8 cellular contexts compared by ENCODE assay signal in the genomic region with DNA sequence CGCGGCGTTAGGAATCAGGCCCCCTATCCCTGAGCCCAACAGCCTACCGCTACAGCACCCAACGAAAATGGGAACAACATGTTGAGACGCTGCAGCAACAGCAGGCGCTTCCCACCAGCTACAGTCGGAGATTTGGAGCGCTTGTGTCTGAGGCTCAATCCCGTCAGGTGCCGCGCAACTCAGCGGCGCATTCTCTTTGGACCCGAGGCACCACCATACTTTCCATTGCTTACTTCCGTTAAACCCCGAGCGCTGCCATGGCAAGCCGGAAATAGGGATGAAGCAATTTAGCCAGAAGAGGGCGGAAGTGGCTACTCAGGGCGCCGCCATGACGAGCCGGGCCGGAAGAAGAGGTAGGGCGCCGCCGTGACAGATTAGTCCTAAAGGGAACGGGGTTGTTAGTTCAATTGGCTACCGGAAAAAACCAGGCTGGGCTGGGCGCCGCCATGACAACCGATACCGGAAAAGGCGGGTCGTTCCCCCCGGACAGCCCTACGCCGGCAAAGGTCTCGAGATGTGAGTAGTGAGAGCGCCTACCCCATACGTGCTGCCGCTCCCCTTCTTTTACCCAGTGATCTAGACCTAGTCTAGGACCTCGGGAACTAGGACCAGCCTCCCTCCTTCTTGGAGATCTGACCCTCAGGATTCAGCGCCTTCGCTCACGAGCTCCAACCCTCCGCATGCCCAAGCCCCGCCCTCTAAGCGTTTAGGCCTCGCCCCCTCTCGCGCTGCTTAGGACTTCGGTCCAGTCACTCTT. TPM values are rescaled to one million over a fixed set of nuclear protein-coding genes. Genes with fewer than 3 reads are reported as not detected.
DNase-seq lines count a peak whose midpoint lies in the region; TF ChIP-seq lines count a peak whose summit lies in the region.

TSS of gene CHCHD5 (plus strand) at position 476 of the 757 bp plus-strand sequence. CDS start at position 515, 39 bp downstream.

- peak within 1 kb of the TSS; percentile 99 for H3K27ac Mint-ChIP-seq in nephron progenitor cell
- peak within 1 kb of the TSS; percentile 95 for H3K27ac Mint-ChIP-seq in stimulated activated naive CD8-positive, alpha-beta T cell treated with anti-CD3 and anti-CD28 coated beads, Interleukin-15, Interleukin-2, amounts not matched to agents 100 ng/mL and 50 ng/mL, for 24 hours

- no peaks in the 10 kb centered on the region for H3K9me3 Mint-ChIP-seq in nephron progenitor cell
- H3K9me3 Mint-ChIP-seq in stimulated activated naive CD8-positive, alpha-beta T cell treated with anti-CD3 and anti-CD28 coated beads, Interleukin-15, Interleukin-2, amounts not matched to agents 100 ng/mL and 50 ng/mL, for 24 hours, result no peaks in the 10 kb centered on the region

- no peak for TF ChIP-seq CTCF in nephron progenitor cell (IDR thresholded peaks at IDR 0.05)

- H3K36me3 ChIP-seq in H7 (replicated peaks; ENCODE audit: control insufficient read depth, insufficient read depth, low read length), result peaks cover 3% of the 10 kb centered on the region
- peaks cover 7% of the 10 kb centered on the region for H3K36me3 ChIP-seq in MG63

- H3K4me3 ChIP-seq in H7 (ENCODE audit: insufficient read depth, low read depth, low read length) (peak within 1 kb of the TSS; percentile 91), MG63 (peak within 1 kb of the TSS; percentile 75)

- H3K36me3 Mint-ChIP-seq in nephron progenitor cell (ENCODE audit: low read depth), result peaks cover 23% of the 10 kb centered on the region
- H3K36me3 Mint-ChIP-seq in stimulated activated naive CD8-positive, alpha-beta T cell treated with anti-CD3 and anti-CD28 coated beads, Interleukin-15, Interleukin-2, amounts not matched to agents 100 ng/mL and 50 ng/mL, for 24 hours (ENCODE audit: low read depth), result peaks cover 31% of the 10 kb centered on the region

- H3K9me3 ChIP-seq in MG63, result no peaks in the 10 kb centered on the region

- H3K4me1 Mint-ChIP-seq in nephron progenitor cell, result peaks cover 29% of the 10 kb centered on the region
- H3K4me1 Mint-ChIP-seq in stimulated activated naive CD8-positive, alpha-beta T cell treated with anti-CD3 and anti-CD28 coated beads, Interleukin-15, Interleukin-2, amounts not matched to agents 100 ng/mL and 50 ng/mL, for 24 hours (ENCODE audit: low read depth), result peaks cover 41% of the 10 kb centered on the region

- peak; percentile 97 for DNase-seq in ELR (ENCODE audit: low read depth)
- peak; percentile 90 for DNase-seq in H7
- DNase-seq in MG63, result peak; percentile 97
- DNase-seq in SIG-M5 treated with dmso at 0.1 percent for 504 hours (lab: John Stamatoyannopoulos, UW; ENCODE audit: unreplicated experiment), result peak; percentile 99
- peak; percentile 86 for DNase-seq in activated gamma-delta T cell (lab: John Stamatoyannopoulos, UW)
- peak; percentile 94 for DNase-seq in fibroblast of the conjunctiva (ENCODE audit: low read depth)
- DNase-seq in nephron progenitor cell, result peak; percentile 86

- no peaks in the 10 kb centered on the region for H3K27me3 ChIP-seq in H7 (ENCODE audit: control insufficient read depth, insufficient read depth, low read length)
- H3K27me3 ChIP-seq in MG63, result no peaks in the 10 kb centered on the region

- peak within 1 kb of the TSS; percentile 91 for H3K4me3 Mint-ChIP-seq in nephron progenitor cell
- H3K4me3 Mint-ChIP-seq in stimulated activated naive CD8-positive, alpha-beta T cell treated with anti-CD3 and anti-CD28 coated beads, Interleukin-15, Interleukin-2, amounts not matched to agents 100 ng/mL and 50 ng/mL, for 24 hours, result peak within 1 kb of the TSS; percentile 96

- peaks cover 3% of the 10 kb centered on the region for H3K27me3 Mint-ChIP-seq in nephron progenitor cell (ENCODE audit: low read depth, poor library complexity)
- no peaks in the 10 kb centered on the region for H3K27me3 Mint-ChIP-seq in stimulated activated naive CD8-positive, alpha-beta T cell treated with anti-CD3 and anti-CD28 coated beads, Interleukin-15, Interleukin-2, amounts not matched to agents 100 ng/mL and 50 ng/mL, for 24 hours

RNA-seq across cellular contexts. Expression of gene CHCHD5, which starts in this region (rescaled TPM):
- total RNA-seq in H7 (2014; rRNA removed; shearing (Covaris generic)), result 19.0 and 40.9 TPM in 2 replicates
- 1.7 and 20.0 TPM in 2 replicates for total RNA-seq in MG63 (2014; rRNA removed; shearing (Covaris generic); ENCODE audit: low replicate concordance)

Comparison
In these comparisons a context has a peak if more than half of its experiments do, and no peak if none do; other contexts are left out.
1. Peak in every context shown above with its lines: DNase-seq and H3K4me3 ChIP-seq.